In the genomic region with DNA sequence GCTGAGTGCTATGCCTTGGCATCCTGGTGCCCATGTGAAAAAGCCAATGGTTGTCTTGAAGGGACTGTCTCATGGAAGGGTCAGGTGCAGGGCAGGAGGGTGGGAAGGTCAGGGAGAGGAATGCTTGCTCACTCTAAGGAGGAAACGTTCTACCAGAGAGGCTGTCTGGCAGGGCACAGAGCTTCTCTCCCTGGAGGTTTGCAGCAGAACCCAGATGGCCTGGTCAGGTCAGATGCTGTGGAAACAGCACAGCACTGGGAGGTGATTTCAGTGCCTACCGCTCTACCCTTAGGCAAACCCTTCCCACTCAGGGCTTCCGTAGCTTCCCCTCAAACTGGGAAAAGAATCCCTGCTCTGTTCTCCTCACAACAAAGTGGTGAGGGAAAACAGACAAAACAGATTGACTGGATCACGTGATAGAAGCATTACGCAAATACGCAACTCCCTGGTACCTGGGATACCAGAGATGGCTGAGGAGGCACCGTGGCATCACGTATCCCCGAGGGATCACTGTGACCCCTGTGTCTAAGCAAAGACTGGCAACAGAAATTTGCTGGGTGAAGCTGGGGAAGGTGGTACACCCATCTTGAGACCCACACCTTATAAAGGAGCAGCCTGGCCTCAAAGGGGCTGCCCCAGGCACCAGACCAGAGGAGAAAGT, we compare ENCODE assay signal across 9 cellular contexts. TPM values are rescaled to one million over a fixed set of nuclear protein-coding genes. Genes with fewer than 3 reads are reported as not detected.
DNase-seq lines count a peak whose midpoint lies in the region; ATAC-seq, FAIRE-seq and TF ChIP-seq lines count a peak whose summit lies in the region.
"Had no signal": no experiment of that assay in that cellular context is flagged by ENCODE, and none has a peak within 500 bp of the region (broad histone marks: within the 10 kb centered on the region; RNA-seq: fewer than 3 reads in every experiment).

No MANE protein-coding gene starts in this region.

- no peak for ATAC-seq in activated B cell treated with CpG ODN at 0.5 μM for 24 hours (ENCODE audit: low read depth)

- no peak overlapping the region for H4K8ac ChIP-seq in neuronal stem cell (ENCODE audit: low read depth, low read length)

- H3K36me3 ChIP-seq in small intestine (ENCODE audit: control insufficient read depth in 2 of 2, insufficient read depth in 2 of 2, low read length in 2 of 2), result no peaks in the 10 kb centered on the region
- H3K36me3 ChIP-seq in neuronal stem cell (replicated peaks in 1 of 2; ENCODE audit: control insufficient read depth in 2 of 2, insufficient read depth in 2 of 2, low read length in 2 of 2), result peaks cover 3 to 25% of the 10 kb centered on the region in 2 donors
- H3K36me3 ChIP-seq: cardiac muscle cell had no signal

- peaks cover 9 to 24% of the 10 kb centered on the region in 2 donors for H3K4me1 ChIP-seq in small intestine (ENCODE audit: control insufficient read depth in 2 of 2, insufficient read depth in 1 of 2, low read depth in 1 of 2, low read length in 1 of 2)
- H3K4me1 ChIP-seq in neuronal stem cell (ENCODE audit: control insufficient read depth in 2 of 2, insufficient read depth in 1 of 2, low read depth in 1 of 2, low read length in 2 of 2), result peaks cover 24 to 32% of the 10 kb centered on the region in 2 donors

- no peak overlapping the region for H2BK12ac ChIP-seq in neuronal stem cell (ENCODE audit: low read length)

- no peak overlapping the region for H3K18ac ChIP-seq in neuronal stem cell (ENCODE audit: low read length)

- H3K27ac Mint-ChIP-seq in activated B cell treated with CpG ODN at 0.5 μM for 24 hours, result peak overlapping the region; percentile 91

- H2AK5ac ChIP-seq in neuronal stem cell (ENCODE audit: low read depth, low read length), result no peak overlapping the region

- intact Hi-C loops in activated B cell treated with CpG ODN at 0.5 μM for 24 hours (cut with micrococcal nuclease), result loop anchor here (10.0 kb wide), 2 partner anchors 512 to 1072 kb away; a partner anchor contains a TSS

- H4K91ac ChIP-seq in neuronal stem cell (ENCODE audit: low read depth, low read length, poor library complexity), result no peak overlapping the region

- H3K4me2 ChIP-seq in neuronal stem cell (ENCODE audit: insufficient read depth, low read length, poor library complexity, severe bottlenecking), result no peak overlapping the region

- H3K14ac ChIP-seq in neuronal stem cell (ENCODE audit: low read length), result no peak overlapping the region

- H3K27me3 ChIP-seq in small intestine (ENCODE audit: control insufficient read depth in 2 of 2, insufficient read depth in 2 of 2, low read length in 2 of 2) (no peaks in the 10 kb centered on the region), neuronal stem cell (ENCODE audit: control insufficient read depth in 3 of 3, insufficient read depth in 3 of 3, low read depth in 1 of 3, low read length in 3 of 3) (no peaks in the 10 kb centered on the region)
- H3K27me3 ChIP-seq: cardiac muscle cell had no signal

- peaks cover 23% of the 10 kb centered on the region for H3K36me3 Mint-ChIP-seq in activated B cell treated with CpG ODN at 0.5 μM for 24 hours (ENCODE audit: low read depth)

- no peak for DNase-seq in HFF-Myc (ENCODE audit: extremely low read depth, low read depth)
- DNase-seq in activated B cell treated with CpG ODN at 0.5 μM for 24 hours, result no peak
- DNase-seq in fibroblast of the aortic adventitia (ENCODE audit: low read depth), result no peak
- DNase-seq in small intestine, result no peak
- DNase-seq in retina, result no peak
- no peak for DNase-seq in cortex of kidney (lab: John Stamatoyannopoulos, UW)
- DNase-seq in neuronal stem cell (ENCODE audit: low spot score), result no peak
- DNase-seq in T-helper 9 cell, result no peak

- H3K9ac ChIP-seq in neuronal stem cell (ENCODE audit: low read depth, low read length, poor library complexity), result no peak overlapping the region

- H3K4me1 Mint-ChIP-seq in activated B cell treated with CpG ODN at 0.5 μM for 24 hours, result peaks cover 72% of the 10 kb centered on the region

- H3K4me3 ChIP-seq in HFF-Myc (replicated peaks; ENCODE audit: low read depth, low read length) (peak overlapping the region; percentile 56), fibroblast of the aortic adventitia (ENCODE audit: low read depth, low read length) (peak overlapping the region; percentile 67), small intestine (ENCODE audit: low read depth in 1 of 2, low read length in 2 of 2) (peak overlapping the region in 1 of 2 donors; percentile 66), neuronal stem cell (ENCODE audit: low read length in 2 of 2) (no peak overlapping the region)
- H3K4me3 ChIP-seq: cardiac muscle cell had no signal

- no peak overlapping the region for H2BK15ac ChIP-seq in neuronal stem cell (ENCODE audit: low read length)

- H3K27ac ChIP-seq in small intestine (ENCODE audit: low read depth in 1 of 2, low read length in 1 of 2) (peak overlapping the region; percentile 27 to 83), neuronal stem cell (replicated peaks; ENCODE audit: low read length) (no peak overlapping the region)
- H3K27ac ChIP-seq: cardiac muscle cell had no signal

- no peak overlapping the region for H2BK5ac ChIP-seq in neuronal stem cell (ENCODE audit: low read length)

- H3K79me1 ChIP-seq in neuronal stem cell (ENCODE audit: low read depth, low read length), result peaks cover 3% of the 10 kb centered on the region

- no peak overlapping the region for H2BK120ac ChIP-seq in neuronal stem cell (ENCODE audit: low read depth, low read length)

- H2AFZ ChIP-seq in neuronal stem cell (ENCODE audit: low read length), result no peak overlapping the region

- TF ChIP-seq CTCF in HFF-Myc (IDR thresholded peaks at IDR 0.05; ENCODE audit: low read depth, low read length, missing control alignments) (no peak), activated B cell treated with CpG ODN at 0.5 μM for 24 hours (IDR thresholded peaks at IDR 0.05) (no peak), fibroblast of the aortic adventitia (IDR thresholded peaks at IDR 0.05; ENCODE audit: insufficient read depth, low read length) (no peak)

- H3K9me3 ChIP-seq in small intestine (ENCODE audit: control insufficient read depth, low read depth), result no peaks in the 10 kb centered on the region
- no peaks in the 10 kb centered on the region for H3K9me3 ChIP-seq in neuronal stem cell (replicated peaks in 1 of 2; ENCODE audit: control insufficient read depth in 2 of 2, insufficient read depth in 1 of 2, low read depth in 1 of 2, low read length in 2 of 2)

- POLR2A ChIA-PET in activated B cell treated with CpG ODN at 0.5 μM for 24 hours (lab: Charles Lee), result interaction anchor here (1.0 to 9.5 kb wide), 4 partner anchors 12 to 55 kb away, joined by 4 to 240 read pairs (median 6); no protein-coding TSS in a partner anchor

- H3K4me3 Mint-ChIP-seq in activated B cell treated with CpG ODN at 0.5 μM for 24 hours, result peak overlapping the region; percentile 62

- no peaks in the 10 kb centered on the region for H3K27me3 Mint-ChIP-seq in activated B cell treated with CpG ODN at 0.5 μM for 24 hours

- H3K9me3 Mint-ChIP-seq in activated B cell treated with CpG ODN at 0.5 μM for 24 hours, result no peaks in the 10 kb centered on the region

- FAIRE-seq in small intestine (lab: Jason Lieb, UNC), result no peak

- CTCF ChIA-PET in activated B cell treated with CpG ODN at 0.5 μM for 24 hours (lab: Charles Lee), result interaction anchor here (0.9 kb wide), 1 partner anchor 25 kb away, joined by 3 read pairs; no protein-coding TSS in a partner anchor

- WGBS in small intestine, 3 donors, result 62 to 72% (median 65%) methylated on average over 9 of the region's 9 CpGs
- WGBS in neuronal stem cell (ENCODE audit: extremely low coverage in 2 of 2, insufficient read length in 2 of 2, insufficient replicate concordance in 1 of 2), 2 donors, result no CpG with 5 or more reads among the region's 9 CpGs

- H3K23ac ChIP-seq in neuronal stem cell (ENCODE audit: low read depth, low read length, poor library complexity), result no peak overlapping the region

- H3K4ac ChIP-seq in neuronal stem cell (ENCODE audit: low read length), result no peak overlapping the region

RNA-seq across cellular contexts. Expression of a gene that starts 3.9 kb away (rescaled TPM):
- 66.9 and 74.5 TPM in 2 replicates for total RNA-seq in activated B cell treated with CpG ODN at 0.5 μM for 24 hours
- 79.4 and 81.1 TPM in 2 replicates for total RNA-seq in fibroblast of the aortic adventitia (ENCODE audit: low replicate concordance)
- polyA plus RNA-seq in small intestine, result 100 to 1,000 TPM in 1 of 3 donors, 10 to 100 TPM in 2; 52.3 to 125 (median 65.9) TPM
- 43.6 TPM for polyA plus RNA-seq in neuronal stem cell (2013, experiment 1 of 2)
- 43.0 TPM for polyA plus RNA-seq in neuronal stem cell (2013, experiment 2 of 2)

RNA-seq across cellular contexts. Expression of a gene that starts 54.6 kb away (rescaled TPM):
- total RNA-seq in activated B cell treated with CpG ODN at 0.5 μM for 24 hours, result 43.7 and 45.6 TPM in 2 replicates
- 14.7 and 19.4 TPM in 2 replicates for total RNA-seq in fibroblast of the aortic adventitia (ENCODE audit: low replicate concordance)
- polyA plus RNA-seq in small intestine, result 10 to 100 TPM in 2 of 3 donors, 1 to 10 TPM in 1; 8.7 to 17.6 (median 14.9) TPM
- 36.6 TPM for polyA plus RNA-seq in neuronal stem cell (2013, experiment 1 of 2)
- polyA plus RNA-seq in neuronal stem cell (2013, experiment 2 of 2), result 36.1 TPM

Comparison
In these comparisons a context has a peak if more than half of its experiments do, and no peak if none do; other contexts are left out.
1. H3K4me3 ChIP-seq: peak in HFF-Myc (single experiment) and fibroblast of the aortic adventitia (single experiment); none in neuronal stem cell (0 of 2).